Comparison of ENCODE assay signal across 1 cellular context in genomic region chr2:213285404-213285803, GRCh38.
TF ChIP-seq lines count a peak whose summit lies in the region.

No MANE protein-coding gene starts in this region.

TF ChIP-seq in SK-N-SH, 30 proteins besides CTCF, POLR2A, EP300 and RAD21 (continued from another document):
- TF ChIP-seq ZBTB33 (IDR thresholded peaks at IDR 0.05; ENCODE audit: borderline replicate concordance, low read depth) (no peak), FOXM1 (IDR thresholded peaks at IDR 0.05; ENCODE audit: low read depth) (no peak), MXI1 (IDR thresholded peaks at IDR 0.05; ENCODE audit: low read depth, low read length) (no peak), YY1 (IDR thresholded peaks at IDR 0.05; ENCODE audit: low read depth) (no peak), IRF3 (IDR thresholded peaks at IDR 0.05; ENCODE audit: low read depth, low read length) (no peak)
